ENCODE assay signal across 8 cellular contexts in genomic region chr3:152300029-152300764, GRCh38. TPM values are rescaled to one million over a fixed set of nuclear protein-coding genes. Genes with fewer than 3 reads are reported as not detected.
DNase-seq lines count a peak whose midpoint lies in the region; ATAC-seq and TF ChIP-seq lines count a peak whose summit lies in the region.

No MANE protein-coding gene starts in this region.

- TF ChIP-seq CTCF in fibroblast of pulmonary artery (IDR thresholded peaks at IDR 0.05; ENCODE audit: low read length, missing control alignments), result no peak

- peak overlapping the region; percentile 70 for H3K27ac ChIP-seq in substantia nigra (ENCODE audit: low read depth, low read length, poor library complexity, severe bottlenecking)

- H3K4me1 Mint-ChIP-seq in T-helper 1 cell treated with Interleukin-12 subunit alpha and Interleukin-12 subunit beta and Interleukin-4 antibody, amounts not matched to agents 30 μg/mL and 1 μg/mL, for 36 hours (ENCODE audit: low read depth), result peaks cover 67% of the 10 kb centered on the region
- H3K4me1 Mint-ChIP-seq in T-cell, result peaks cover 91 to 93% (median 91%) of the 10 kb centered on the region in 3 donors

- H3K9me3 Mint-ChIP-seq in T-helper 1 cell treated with Interleukin-12 subunit alpha and Interleukin-12 subunit beta and Interleukin-4 antibody, amounts not matched to agents 30 μg/mL and 1 μg/mL, for 36 hours, result no peaks in the 10 kb centered on the region
- no peaks in the 10 kb centered on the region for H3K9me3 Mint-ChIP-seq in T-cell

- ATAC-seq in T-cell (replicated peaks in 1 of 4), result no peak
- no peak for ATAC-seq in GM18520 (IDR thresholded peaks at IDR 0.05; ENCODE audit: unreplicated experiment)

- CTCF ChIA-PET in T-cell (lab: Charles Lee), result interaction anchor here (0.5 to 1.6 kb wide), 9 partner anchors 10 to 148 kb away, joined by 3 to 6 read pairs (median 4); no protein-coding TSS in a partner anchor

- no peaks in the 10 kb centered on the region for H3K27me3 Mint-ChIP-seq in T-helper 1 cell treated with Interleukin-12 subunit alpha and Interleukin-12 subunit beta and Interleukin-4 antibody, amounts not matched to agents 30 μg/mL and 1 μg/mL, for 36 hours (ENCODE audit: low read depth)
- no peaks in the 10 kb centered on the region for H3K27me3 Mint-ChIP-seq in T-cell

- peak overlapping the region; percentile 66 for H3K4me3 Mint-ChIP-seq in T-helper 1 cell treated with Interleukin-12 subunit alpha and Interleukin-12 subunit beta and Interleukin-4 antibody, amounts not matched to agents 30 μg/mL and 1 μg/mL, for 36 hours
- peak overlapping the region; percentile 59 to 78 (median 72) for H3K4me3 Mint-ChIP-seq in T-cell

- H3K36me3 Mint-ChIP-seq in T-helper 1 cell treated with Interleukin-12 subunit alpha and Interleukin-12 subunit beta and Interleukin-4 antibody, amounts not matched to agents 30 μg/mL and 1 μg/mL, for 36 hours (ENCODE audit: low read depth), result peaks cover 41% of the 10 kb centered on the region
- peaks cover 42% of the 10 kb centered on the region for H3K36me3 Mint-ChIP-seq in T-cell

- POLR2A ChIA-PET in T-cell (lab: Charles Lee), result interaction anchor here (0.5 to 2.0 kb wide), 20 partner anchors 9 to 110 kb away, joined by 3 to 10 read pairs (median 3); partner anchors contain the start of gene MBNL1 (in 1 of the 2)

- H3K27ac Mint-ChIP-seq in T-helper 1 cell treated with Interleukin-12 subunit alpha and Interleukin-12 subunit beta and Interleukin-4 antibody, amounts not matched to agents 30 μg/mL and 1 μg/mL, for 36 hours, result peak overlapping the region; percentile 67
- H3K27ac Mint-ChIP-seq in T-cell, result peak overlapping the region; percentile 90 to 92

- peak overlapping the region; percentile 52 for H3K4me3 ChIP-seq in fibroblast of pulmonary artery (replicated peaks; ENCODE audit: low read depth, low read length)

- DNase-seq in T-helper 1 cell (no peak), T-cell (no peak), fibroblast of pulmonary artery (ENCODE audit: low read depth) (no peak), substantia nigra (lab: John Stamatoyannopoulos, UW) (no peak), Ammon's horn (ENCODE audit: low spot score) (no peak), RPMI8226 (no peak)

RNA-seq across cellular contexts. Expression of gene MBNL1, which starts 31.5 kb away (rescaled TPM):
- 100 to 1,000 TPM; 408 to 705 (median 423) TPM for total RNA-seq in T-cell
